Comparison of ENCODE assay signal across 1 cellular context in the genomic region with DNA sequence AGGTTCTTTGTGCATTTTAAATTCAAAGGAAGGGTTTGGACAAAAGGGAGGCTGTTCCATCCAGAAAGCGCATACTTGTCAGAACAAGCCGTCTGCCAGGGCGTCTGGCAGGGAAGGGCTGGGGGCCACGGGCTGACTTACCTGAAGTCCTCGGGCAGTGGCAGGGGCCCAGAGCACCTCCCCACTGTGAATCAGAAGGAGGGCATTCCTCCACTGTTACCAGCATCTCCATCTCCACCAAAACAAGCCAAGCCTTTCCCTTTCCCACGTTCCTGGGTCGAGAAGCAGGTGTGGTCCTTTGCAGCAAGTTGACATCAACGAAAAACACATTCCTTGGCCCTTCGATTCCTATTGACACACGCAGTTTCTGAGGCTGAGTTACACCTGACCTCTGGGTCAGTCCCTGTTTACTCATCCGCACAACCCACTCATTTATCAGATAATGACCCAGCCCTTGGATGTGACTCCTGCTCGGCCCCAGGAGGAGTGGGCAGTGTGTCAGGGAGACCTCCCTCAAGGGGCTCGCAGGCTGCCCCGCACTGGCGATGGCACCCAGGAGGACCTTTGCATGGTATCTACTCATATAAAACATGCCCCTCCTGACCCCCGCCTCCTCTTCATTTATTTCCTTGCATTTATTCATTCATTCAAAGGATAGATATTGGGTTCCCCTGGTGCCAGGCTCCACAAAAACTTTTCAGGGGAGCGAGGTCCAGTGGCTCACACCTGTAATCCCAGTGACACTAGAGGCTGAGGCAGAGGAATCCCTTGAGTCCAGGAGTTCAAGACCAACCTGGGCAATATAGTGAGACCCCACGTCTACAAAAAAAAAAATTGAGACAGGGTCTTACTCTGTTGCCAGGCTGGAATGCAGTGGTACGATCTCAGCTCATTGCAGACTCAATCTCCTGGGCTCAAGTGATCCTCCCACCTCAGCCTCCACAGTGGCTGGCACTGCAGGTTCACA.
TF ChIP-seq lines count a peak whose summit lies in the region.

No MANE protein-coding gene starts in this region.

TF ChIP-seq in H1, 55 proteins besides CTCF, POLR2A, EP300 and RAD21:
- TF ChIP-seq HDAC2 (IDR thresholded peaks at IDR 0.05; ENCODE audit: borderline replicate concordance in 1 of 2, low read depth in 2 of 2, low read length in 2 of 2) = no peak
- TF ChIP-seq KDM1A (IDR thresholded peaks at IDR 0.05; ENCODE audit: borderline replicate concordance, low read length) = no peak
- no peak for TF ChIP-seq SIX5 (IDR thresholded peaks at IDR 0.05; ENCODE audit: low read depth, low read length)
- TF ChIP-seq CHD1 (IDR thresholded peaks at IDR 0.05; ENCODE audit: low read depth, low read length) = no peak
- TF ChIP-seq BCL11A (IDR thresholded peaks at IDR 0.05; ENCODE audit: low read depth in 2 of 2, low read length in 2 of 2) = no peak
- TF ChIP-seq TEAD4 (IDR thresholded peaks at IDR 0.05; ENCODE audit: low read depth, low read length) = no peak
- no peak for TF ChIP-seq SAP30 (IDR thresholded peaks at IDR 0.05; ENCODE audit: insufficient read depth, insufficient replicate concordance, low read length)
- TF ChIP-seq POLR2AphosphoS5 (IDR thresholded peaks at IDR 0.05; ENCODE audit: low read depth, low read length) = no peak
- no peak for TF ChIP-seq JUN (IDR thresholded peaks at IDR 0.05; ENCODE audit: low read depth, low read length)
- TF ChIP-seq GABPA (IDR thresholded peaks at IDR 0.05; ENCODE audit: borderline replicate concordance, insufficient read depth, low read length) = no peak
- TF ChIP-seq RFX5 (IDR thresholded peaks at IDR 0.05; ENCODE audit: borderline replicate concordance, low read depth, low read length) = no peak
